Comparison of ENCODE assay signal across 2 cellular contexts in the genomic region with DNA sequence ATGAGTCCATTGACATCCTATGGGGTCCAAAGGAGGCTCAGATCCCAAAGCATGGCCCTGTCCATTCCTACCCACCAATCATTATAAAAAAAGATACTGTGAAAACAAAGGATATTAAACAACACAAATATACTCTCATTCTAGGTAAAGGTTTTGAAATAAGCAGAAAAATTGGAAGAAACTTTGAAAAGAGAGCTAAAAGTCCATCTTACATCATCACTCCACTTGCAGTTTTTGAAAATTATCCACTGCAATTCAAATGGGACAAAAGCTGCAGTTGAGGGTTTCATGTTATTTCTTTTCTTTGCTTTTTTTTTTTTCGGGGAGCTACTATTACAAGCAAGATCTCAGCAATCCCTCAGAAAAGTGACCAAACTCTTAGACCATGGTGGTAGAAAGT.
TF ChIP-seq lines count a peak whose summit lies in the region.

No MANE protein-coding gene starts in this region.

TF ChIP-seq in liver, 16 proteins besides CTCF, POLR2A, EP300 and RAD21:
- TF ChIP-seq ZBTB33 (IDR thresholded peaks at IDR 0.05) (peak; percentile 29), TAF1 (conservative IDR thresholded peaks at IDR 0.05) (no peak), ATF3 (IDR thresholded peaks at IDR 0.05) (peak; percentile 65), JUND (IDR thresholded peaks at IDR 0.05) (no peak), SP1 (IDR thresholded peaks at IDR 0.05) (peak; percentile 36), RXRA (IDR thresholded peaks at IDR 0.05) (peak in 1 of 2 donors; percentile 22), FOXA1 (IDR thresholded peaks at IDR 0.05) (no peak), YY1 (IDR thresholded peaks at IDR 0.05) (no peak), HNF4A (conservative IDR thresholded peaks at IDR 0.05) (peak; percentile 81 to 85)
- TF ChIP-seq, protein P1, sequence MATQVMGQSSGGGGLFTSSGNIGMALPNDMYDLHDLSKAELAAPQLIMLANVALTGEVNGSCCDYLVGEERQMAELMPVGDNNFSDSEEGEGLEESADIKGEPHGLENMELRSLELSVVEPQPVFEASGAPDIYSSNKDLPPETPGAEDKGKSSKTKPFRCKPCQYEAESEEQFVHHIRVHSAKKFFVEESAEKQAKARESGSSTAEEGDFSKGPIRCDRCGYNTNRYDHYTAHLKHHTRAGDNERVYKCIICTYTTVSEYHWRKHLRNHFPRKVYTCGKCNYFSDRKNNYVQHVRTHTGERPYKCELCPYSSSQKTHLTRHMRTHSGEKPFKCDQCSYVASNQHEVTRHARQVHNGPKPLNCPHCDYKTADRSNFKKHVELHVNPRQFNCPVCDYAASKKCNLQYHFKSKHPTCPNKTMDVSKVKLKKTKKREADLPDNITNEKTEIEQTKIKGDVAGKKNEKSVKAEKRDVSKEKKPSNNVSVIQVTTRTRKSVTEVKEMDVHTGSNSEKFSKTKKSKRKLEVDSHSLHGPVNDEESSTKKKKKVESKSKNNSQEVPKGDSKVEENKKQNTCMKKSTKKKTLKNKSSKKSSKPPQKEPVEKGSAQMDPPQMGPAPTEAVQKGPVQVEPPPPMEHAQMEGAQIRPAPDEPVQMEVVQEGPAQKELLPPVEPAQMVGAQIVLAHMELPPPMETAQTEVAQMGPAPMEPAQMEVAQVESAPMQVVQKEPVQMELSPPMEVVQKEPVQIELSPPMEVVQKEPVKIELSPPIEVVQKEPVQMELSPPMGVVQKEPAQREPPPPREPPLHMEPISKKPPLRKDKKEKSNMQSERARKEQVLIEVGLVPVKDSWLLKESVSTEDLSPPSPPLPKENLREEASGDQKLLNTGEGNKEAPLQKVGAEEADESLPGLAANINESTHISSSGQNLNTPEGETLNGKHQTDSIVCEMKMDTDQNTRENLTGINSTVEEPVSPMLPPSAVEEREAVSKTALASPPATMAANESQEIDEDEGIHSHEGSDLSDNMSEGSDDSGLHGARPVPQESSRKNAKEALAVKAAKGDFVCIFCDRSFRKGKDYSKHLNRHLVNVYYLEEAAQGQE (IDR thresholded peaks at IDR 0.05), result peak; percentile 31
- TF ChIP-seq, protein P2, sequence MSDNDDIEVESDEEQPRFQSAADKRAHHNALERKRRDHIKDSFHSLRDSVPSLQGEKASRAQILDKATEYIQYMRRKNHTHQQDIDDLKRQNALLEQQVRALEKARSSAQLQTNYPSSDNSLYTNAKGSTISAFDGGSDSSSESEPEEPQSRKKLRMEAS (IDR thresholded peaks at IDR 0.05), result no peak

TF ChIP-seq in HepG2, 621 proteins besides CTCF, POLR2A, EP300 and RAD21 (continued from another document):
- no peak for TF ChIP-seq ZHX1 (CRISPR knock-in tag; IDR thresholded peaks at IDR 0.05; ENCODE audit: low read depth)
